ENCODE assay signal across 8 cellular contexts in the genomic region with DNA sequence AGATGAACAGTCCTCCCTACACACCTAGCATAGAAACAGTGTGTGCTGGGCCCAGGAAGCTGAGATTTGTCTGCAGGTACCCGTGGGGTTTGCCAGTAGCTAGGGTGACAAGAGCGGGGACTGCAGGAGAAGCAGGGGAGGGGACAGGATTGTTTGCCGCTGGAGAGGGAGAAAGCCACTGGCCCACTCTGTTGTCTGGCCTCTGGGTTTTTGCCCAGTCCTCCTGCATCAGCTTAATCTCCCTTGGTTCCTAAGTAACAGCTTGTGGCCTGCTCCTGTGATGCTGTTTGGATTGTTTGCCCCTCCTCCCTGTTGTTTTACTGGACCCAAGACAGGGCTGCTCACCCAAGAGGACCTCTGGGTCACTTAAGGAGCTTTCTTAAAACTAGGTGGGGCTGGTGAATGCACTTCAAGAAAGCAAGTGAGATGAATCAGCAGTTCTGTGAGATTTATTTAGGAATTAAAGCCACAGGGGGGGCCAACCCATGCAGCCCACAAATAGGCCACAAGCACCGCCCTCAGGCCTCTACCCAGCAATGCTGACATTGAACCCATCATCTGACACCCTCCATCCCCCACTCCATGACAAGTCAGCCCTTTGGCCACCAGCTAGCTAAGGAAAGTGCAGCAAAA.
DNase-seq lines count a peak whose midpoint lies in the region; ATAC-seq, FAIRE-seq and TF ChIP-seq lines count a peak whose summit lies in the region.

No MANE protein-coding gene starts in this region.

- TF ChIP-seq CTCF in H1 (IDR thresholded peaks at IDR 0.05; ENCODE audit: control extremely low read depth in 1 of 3, insufficient read depth in 1 of 3, low read depth in 1 of 3, low read length in 3 of 3) (no peak), osteocyte (IDR thresholded peaks at IDR 0.05) (no peak)

- no peak overlapping the region for H2BK15ac ChIP-seq in H1 (ENCODE audit: low read length)

- no peak overlapping the region for H2BK12ac ChIP-seq in H1 (ENCODE audit: low read depth, low read length)

- H2AFZ ChIP-seq in H1 (ENCODE audit: low read length) = no peak overlapping the region

- H3K56ac ChIP-seq in H1 (replicated peaks; ENCODE audit: insufficient read length, low read depth, low read length) = peak overlapping the region; percentile 2

- no peak overlapping the region for H4K5ac ChIP-seq in H1 (ENCODE audit: insufficient read length, low read depth, low read length)

- no peak overlapping the region for H4K91ac ChIP-seq in H1 (replicated peaks; ENCODE audit: insufficient read length, low read length)

- 95% methylated on average over 4 of the region's 4 CpGs; no CpG with 5 or more reads in 1 of the 2 experiments for WGBS in H1 (ENCODE audit: extremely low coverage in 1 of 2, insufficient coverage in 1 of 2, insufficient read length in 1 of 2, insufficient replicate concordance in 2 of 2, low coverage in 1 of 2, low lambda C conversion rate in 2 of 2, missing lambda C conversion rate in 1 of 2), 2 experiments

- no peak overlapping the region for H3K9ac ChIP-seq in H1 (replicated peaks in 1 of 4; ENCODE audit: extremely low read depth in 1 of 4, low read depth in 3 of 4, low read length in 3 of 4)

- no peak overlapping the region for H3K14ac ChIP-seq in H1 (ENCODE audit: insufficient read length)

- no peak overlapping the region for H3K4me2 ChIP-seq in H1 (ENCODE audit: insufficient read depth in 1 of 2, low read depth in 2 of 2, low read length in 2 of 2)

- H4K20me1 ChIP-seq in H1 (replicated peaks in 1 of 2; ENCODE audit: control insufficient read depth in 1 of 2, insufficient read depth in 2 of 2, low read length in 2 of 2) = no peaks in the 10 kb centered on the region

- DNase-seq in EH (ENCODE audit: low read depth) (peak; percentile 95), MV-4-11 (lab: John Stamatoyannopoulos, UW) (peak; percentile 47), H1 (ENCODE audit: low read depth in 1 of 2, low spot score in 2 of 2) (no peak), osteocyte (ENCODE audit: extremely low spot score, unreplicated experiment) (no peak), cerebellar cortex (ENCODE audit: low spot score) (no peak)
- DNase-seq in CD8-positive, alpha-beta memory T cell = no peak

- no peaks in the 10 kb centered on the region for H3K9me3 Mint-ChIP-seq in osteocyte (ENCODE audit: unreplicated experiment)
- H3K9me3 Mint-ChIP-seq in CD8-positive, alpha-beta memory T cell = no peaks in the 10 kb centered on the region

- no peak for FAIRE-seq in H1 (lab: Jason Lieb, UNC)

- H2AK5ac ChIP-seq in H1 (ENCODE audit: low read depth, low read length) = no peak overlapping the region

- no peak overlapping the region for H3K23ac ChIP-seq in H1 (ENCODE audit: insufficient read length)

- no peak overlapping the region for H2BK5ac ChIP-seq in H1 (ENCODE audit: low read depth, low read length)

- POLR2A ChIA-PET in H1 (lab: Charles Lee; ENCODE audit: partially characterized antibody) = interaction anchor here (0.6 kb wide), 2 partner anchors 86 to 142 kb away, joined by 3 to 5 read pairs; no protein-coding TSS in a partner anchor
- POLR2A ChIA-PET in CD8-positive, alpha-beta memory T cell (lab: Charles Lee) = no interaction called here

- H3K27me3 ChIP-seq in H1 (replicated peaks in 1 of 4; ENCODE audit: control insufficient read depth in 3 of 4, extremely low read depth in 1 of 4, insufficient read depth in 3 of 4, low read length in 3 of 4) = no peaks in the 10 kb centered on the region
- no peaks in the 10 kb centered on the region for H3K27me3 ChIP-seq in CD8-positive, alpha-beta memory T cell (ENCODE audit: insufficient read depth, low read length, poor library complexity, severe bottlenecking)

- no peak for TF ChIP-seq EP300 in H1 (IDR thresholded peaks at IDR 0.05; ENCODE audit: borderline replicate concordance in 1 of 2, low read depth in 2 of 2, low read length in 2 of 2)

- peaks cover 3% of the 10 kb centered on the region for H3K36me3 Mint-ChIP-seq in osteocyte (ENCODE audit: unreplicated experiment)
- H3K36me3 Mint-ChIP-seq in CD8-positive, alpha-beta memory T cell = no peaks in the 10 kb centered on the region

- no peak overlapping the region for H3K27ac ChIP-seq in H1 (ENCODE audit: low read depth, low read length)
- no peak overlapping the region for H3K27ac ChIP-seq in CD8-positive, alpha-beta memory T cell (ENCODE audit: low read depth, low read length)

- H3K27me3 Mint-ChIP-seq in osteocyte (ENCODE audit: unreplicated experiment) = no peaks in the 10 kb centered on the region
- peaks cover 2 to 5% of the 10 kb centered on the region in 2 donors for H3K27me3 Mint-ChIP-seq in CD8-positive, alpha-beta memory T cell

- no peaks in the 10 kb centered on the region for H3K79me1 ChIP-seq in H1 (ENCODE audit: low read depth, low read length)

- H3K9me3 ChIP-seq in H1 (ENCODE audit: insufficient read depth in 2 of 2, low read depth in 1 of 2, low read length in 1 of 2) = no peaks in the 10 kb centered on the region
- H3K9me3 ChIP-seq in CD8-positive, alpha-beta memory T cell (ENCODE audit: low read length) = no peaks in the 10 kb centered on the region

- H3K4me1 Mint-ChIP-seq in osteocyte (ENCODE audit: unreplicated experiment) = peaks cover 35% of the 10 kb centered on the region
- no peaks in the 10 kb centered on the region for H3K4me1 Mint-ChIP-seq in CD8-positive, alpha-beta memory T cell

- no peak overlapping the region for H3K4me3 ChIP-seq in H1 (ENCODE audit: extremely low read depth in 1 of 4, insufficient read depth in 2 of 4, low read depth in 3 of 4, low read length in 4 of 4)
- no peak overlapping the region for H3K4me3 ChIP-seq in CD8-positive, alpha-beta memory T cell (ENCODE audit: low read length)

- no peaks in the 10 kb centered on the region for H3K36me3 ChIP-seq in H1 (ENCODE audit: control insufficient read depth in 2 of 4, insufficient read depth in 4 of 4, low read length in 3 of 4)
- no peaks in the 10 kb centered on the region for H3K36me3 ChIP-seq in CD8-positive, alpha-beta memory T cell (ENCODE audit: insufficient read depth, low read length)

- ATAC-seq in GM21423 (IDR thresholded peaks at IDR 0.05; ENCODE audit: unreplicated experiment) (no peak), HG02759 (IDR thresholded peaks at IDR 0.05; ENCODE audit: unreplicated experiment) (no peak)

- H3K18ac ChIP-seq in H1 (ENCODE audit: extremely low read depth, low read length) = no peak overlapping the region

- no peak overlapping the region for H4K8ac ChIP-seq in H1 (ENCODE audit: extremely low read depth, insufficient read depth, low read length)

- no peak for TF ChIP-seq RAD21 in H1 (IDR thresholded peaks at IDR 0.05 in 1 of 2, conservative IDR thresholded peaks at IDR 0.05 in 1 of 2; ENCODE audit: low read depth in 2 of 2, low read length in 2 of 2)

- no peak overlapping the region for H2BK120ac ChIP-seq in H1 (replicated peaks; ENCODE audit: low read depth, low read length)

- no peak overlapping the region for H2BK20ac ChIP-seq in H1 (ENCODE audit: low read length)

- peak overlapping the region; percentile 91 for H3K27ac Mint-ChIP-seq in osteocyte (ENCODE audit: unreplicated experiment)
- H3K27ac Mint-ChIP-seq in CD8-positive, alpha-beta memory T cell = peak overlapping the region in 2 of 8 donors; percentile 31 to 51

- no peaks in the 10 kb centered on the region for H3K79me2 ChIP-seq in H1 (ENCODE audit: control insufficient read depth in 1 of 2, insufficient read depth in 2 of 2, low read length in 2 of 2)

- no peaks in the 10 kb centered on the region for H3K4me1 ChIP-seq in H1 (replicated peaks in 1 of 4; ENCODE audit: control insufficient read depth in 3 of 4, insufficient read depth in 4 of 4, low read length in 3 of 4)
- no peaks in the 10 kb centered on the region for H3K4me1 ChIP-seq in CD8-positive, alpha-beta memory T cell (ENCODE audit: insufficient read depth, low read length)

- H3K4ac ChIP-seq in H1 (replicated peaks; ENCODE audit: insufficient read length, low read depth, low read length) = no peak overlapping the region

- H3K23me2 ChIP-seq in H1 (ENCODE audit: low read depth, low read length) = no peaks in the 10 kb centered on the region

- no peak overlapping the region for H3K4me3 Mint-ChIP-seq in osteocyte (ENCODE audit: unreplicated experiment)
- H3K4me3 Mint-ChIP-seq in CD8-positive, alpha-beta memory T cell = no peak overlapping the region

- CTCF ChIA-PET in H1 (lab: Charles Lee; ENCODE audit: partially characterized antibody) = interaction anchor here (0.6 to 1.1 kb wide), 3 partner anchors 9 to 546 kb away, joined by 3 to 5 read pairs (median 3); no protein-coding TSS in a partner anchor
- CTCF ChIA-PET in CD8-positive, alpha-beta memory T cell (lab: Charles Lee) = interaction anchor here (1.0 kb wide), 1 partner anchor 16 kb away, joined by 3 read pairs; no protein-coding TSS in a partner anchor

- no peak for TF ChIP-seq POLR2A in H1 (IDR thresholded peaks at IDR 0.05; ENCODE audit: control extremely low read depth in 1 of 2, low read depth in 2 of 2, low read length in 2 of 2)

TF ChIP-seq in H1, 55 proteins besides CTCF, POLR2A, EP300 and RAD21:
- no peak for TF ChIP-seq RBBP5 (IDR thresholded peaks at IDR 0.05; ENCODE audit: borderline replicate concordance, low read depth, low read length)
- TF ChIP-seq SP2 (IDR thresholded peaks at IDR 0.05; ENCODE audit: low read length) = no peak

Comparison
In these comparisons a context has a peak if more than half of its experiments do, and no peak if none do; other contexts are left out.
1. DNase-seq: peak in EH (single experiment) and MV-4-11 (single experiment); none in H1 (0 of 2), osteocyte (single experiment), CD8-positive, alpha-beta memory T cell (0 of 5) and cerebellar cortex (single experiment).